ENCODE assay signal across 8 cellular contexts in the genomic region with DNA sequence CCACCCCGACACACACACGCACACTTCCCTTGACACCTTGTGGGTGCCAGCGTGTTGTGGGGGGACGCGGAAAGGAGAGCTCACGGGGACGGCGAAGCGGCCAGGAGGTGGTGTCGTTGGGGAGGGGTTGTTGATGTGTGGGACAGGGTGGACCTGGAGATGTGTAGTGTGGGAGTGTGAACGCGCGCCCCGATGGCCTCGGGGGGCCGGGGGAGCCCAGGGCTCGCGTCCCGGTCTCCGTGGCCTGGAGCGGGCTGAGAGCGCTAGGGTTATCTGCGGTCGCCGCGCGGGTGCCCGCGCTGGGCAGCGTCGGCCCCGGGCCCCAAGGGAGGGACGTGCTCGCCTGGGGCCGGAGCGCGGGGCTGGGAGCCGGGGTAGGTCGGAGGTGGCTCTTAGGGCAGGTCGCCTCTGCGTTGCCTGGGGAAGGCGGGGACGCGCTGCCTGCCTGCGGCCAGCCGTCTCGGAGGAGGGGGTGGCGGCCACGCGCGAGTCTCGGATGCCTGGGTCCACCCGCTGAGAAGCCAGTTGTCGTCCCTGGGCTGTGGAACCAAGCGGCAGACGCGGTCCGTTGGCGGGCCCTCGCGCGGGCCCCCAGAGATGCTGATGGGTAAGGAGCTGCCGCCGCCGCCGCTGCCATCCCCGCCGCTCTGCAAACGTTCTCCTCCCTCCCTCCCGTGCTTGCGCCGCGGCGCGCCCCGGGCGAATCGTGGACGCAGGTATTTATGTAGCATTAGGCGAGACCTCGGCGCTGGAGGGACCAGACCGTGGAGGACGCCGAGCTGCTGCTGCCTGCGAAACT. TPM values are rescaled to one million over a fixed set of nuclear protein-coding genes. Genes with fewer than 3 reads are reported as not detected.
A peak's percentile ranks its signal among the peaks of the same experiment; 100 is the strongest.
DNase-seq lines count a peak whose midpoint lies in the region; ATAC-seq and TF ChIP-seq lines count a peak whose summit lies in the region.

No MANE protein-coding gene starts in this region.

- BruUV-seq in Caco-2 (replicated peaks; lab: Mats Ljungman, UMichigan), result no TSS peak

- ATAC-seq in HG03432 (IDR thresholded peaks at IDR 0.05; ENCODE audit: unreplicated experiment) (peak; percentile 18), HG03378 (IDR thresholded peaks at IDR 0.05; ENCODE audit: unreplicated experiment) (no peak)

- H3K4me3 Mint-ChIP-seq in Caco-2 (ENCODE audit: unreplicated experiment) (peak overlapping the region; percentile 88), osteocyte (ENCODE audit: unreplicated experiment) (peak overlapping the region; percentile 85)

- H3K27ac Mint-ChIP-seq in Caco-2 (ENCODE audit: unreplicated experiment) (no peak overlapping the region), osteocyte (ENCODE audit: unreplicated experiment) (peak overlapping the region; percentile 19)

- H3K27me3 Mint-ChIP-seq in Caco-2 (ENCODE audit: insufficient read depth, unreplicated experiment), result peaks cover 51% of the 10 kb centered on the region
- H3K27me3 Mint-ChIP-seq in osteocyte (ENCODE audit: unreplicated experiment), result peaks cover 34% of the 10 kb centered on the region

- H3K4me1 Mint-ChIP-seq in Caco-2 (ENCODE audit: low read depth, unreplicated experiment) (peaks cover 14% of the 10 kb centered on the region), osteocyte (ENCODE audit: unreplicated experiment) (peaks cover 18% of the 10 kb centered on the region)

- peak overlapping the region; percentile 17 for H3K4me3 ChIP-seq in Caco-2 (ENCODE audit: low read depth, low read length)

- CTCF ChIA-PET in Caco-2 (lab: Charles Lee), result no interaction called here

- TF ChIP-seq CTCF in Caco-2 (IDR thresholded peaks at IDR 0.05; ENCODE audit: insufficient read depth in 1 of 2, low read depth in 1 of 2, low read length in 1 of 2, severe bottlenecking in 1 of 2, unreplicated experiment in 1 of 2) (no peak), osteocyte (IDR thresholded peaks at IDR 0.05) (no peak)

- H3K9me3 Mint-ChIP-seq in Caco-2 (ENCODE audit: unreplicated experiment) (no peaks in the 10 kb centered on the region), osteocyte (ENCODE audit: unreplicated experiment) (no peaks in the 10 kb centered on the region)

- POLR2A ChIA-PET in Caco-2 (lab: Charles Lee), result no interaction called here

- intact Hi-C loops in Caco-2 (cut with micrococcal nuclease; ENCODE audit: unreplicated experiment), result no loop called here

- DNase-seq in Caco-2 (peak in 1 of 2 experiments; percentile 31), germinal center (ENCODE audit: low spot score) (peak; percentile 67), osteocyte (ENCODE audit: extremely low spot score, unreplicated experiment) (no peak), UCSD-AML1 (lab: John Stamatoyannopoulos, UW; ENCODE audit: unreplicated experiment) (no peak), HT-29 (ENCODE audit: low spot score) (no peak)
- peak; percentile 60 for DNase-seq in activated CD8-positive, alpha-beta memory T cell treated with anti-CD3 and anti-CD28 coated beads, Interleukin-2, amount 50 U/mL, for 48 hours

- peaks cover 18% of the 10 kb centered on the region for H3K4me1 ChIP-seq in Caco-2

- H3K27me3 ChIP-seq in Caco-2 (replicated peaks; ENCODE audit: control insufficient read depth, insufficient read depth, low read length), result peaks cover 10% of the 10 kb centered on the region

- no peaks in the 10 kb centered on the region for H3K9me3 ChIP-seq in Caco-2

- H3K36me3 ChIP-seq in Caco-2 (ENCODE audit: control insufficient read depth, insufficient read depth, low read length), result no peaks in the 10 kb centered on the region

- peaks cover 6% of the 10 kb centered on the region for H3K36me3 Mint-ChIP-seq in Caco-2 (ENCODE audit: insufficient read depth, unreplicated experiment)
- peaks cover 4% of the 10 kb centered on the region for H3K36me3 Mint-ChIP-seq in osteocyte (ENCODE audit: unreplicated experiment)

RNA-seq across cellular contexts. Expression of a gene that starts 1.6 kb away (rescaled TPM):
- total RNA-seq in Caco-2 (2022), result 0.61 and 0.81 TPM in 2 replicates
- 5.0 and 5.2 TPM in 2 replicates for total RNA-seq in osteocyte
- total RNA-seq in HT-29 (2014; rRNA removed; shearing (Covaris generic)), result 0.18 and 0.94 TPM in 2 replicates

Comparison
In these comparisons a context has a peak if more than half of its experiments do, and no peak if none do; other contexts are left out.
1. DNase-seq: peak in activated CD8-positive, alpha-beta memory T cell treated with anti-CD3 and anti-CD28 coated beads, Interleukin-2, amount 50 U/mL, for 48 hours (single experiment) and germinal center (single experiment); none in osteocyte (single experiment), UCSD-AML1 (single experiment) and HT-29 (single experiment).